In genomic region chr4:81422591-81422990, GRCh38 we compare ENCODE assay signal across 2 cellular contexts.
TF ChIP-seq lines count a peak whose summit lies in the region.

No MANE protein-coding gene starts in this region.

TF ChIP-seq in IMR-90, 13 proteins besides CTCF, POLR2A, EP300 and RAD21:
- TF ChIP-seq CEBPB (IDR thresholded peaks at IDR 0.05; ENCODE audit: low read depth, low read length) (no peak), RFX5 (IDR thresholded peaks at IDR 0.05; ENCODE audit: low read depth, low read length) (no peak), BHLHE40 (IDR thresholded peaks at IDR 0.05; ENCODE audit: low read depth, low read length) (no peak), MAFK (IDR thresholded peaks at IDR 0.05; ENCODE audit: low read depth, low read length) (no peak), ELK1 (IDR thresholded peaks at IDR 0.05; ENCODE audit: borderline replicate concordance, low read depth, low read length) (no peak), NFE2L2 (IDR thresholded peaks at IDR 0.05; ENCODE audit: low read depth, low read length) (no peak), RCOR1 (IDR thresholded peaks at IDR 0.05; ENCODE audit: insufficient replicate concordance, low read length) (no peak), CHD1 (IDR thresholded peaks at IDR 0.05; ENCODE audit: low read depth, low read length) (no peak), MAZ (IDR thresholded peaks at IDR 0.05; ENCODE audit: borderline replicate concordance, low read depth, low read length) (no peak), MXI1 (IDR thresholded peaks at IDR 0.05; ENCODE audit: borderline replicate concordance, low read depth, low read length) (no peak), SMC3 (IDR thresholded peaks at IDR 0.05; ENCODE audit: low read depth, low read length) (no peak), FOS (IDR thresholded peaks at IDR 0.05; ENCODE audit: low read depth, low read length) (no peak), USF2 (IDR thresholded peaks at IDR 0.05; ENCODE audit: low read depth, low read length) (no peak)

TF ChIP-seq in H1, 55 proteins besides CTCF, POLR2A, EP300 and RAD21:
- no peak for TF ChIP-seq CHD1 (IDR thresholded peaks at IDR 0.05; ENCODE audit: low read depth, low read length)
- no peak for TF ChIP-seq NRF1 (IDR thresholded peaks at IDR 0.05; ENCODE audit: low read depth, low read length)
- TF ChIP-seq POU5F1 (IDR thresholded peaks at IDR 0.05; ENCODE audit: low read depth, low read length): no peak
- TF ChIP-seq JUND (IDR thresholded peaks at IDR 0.05; ENCODE audit: low read length): no peak
- no peak for TF ChIP-seq GTF2F1 (IDR thresholded peaks at IDR 0.05; ENCODE audit: borderline replicate concordance, low read depth, low read length)
- TF ChIP-seq SAP30 (IDR thresholded peaks at IDR 0.05; ENCODE audit: insufficient read depth, insufficient replicate concordance, low read length): no peak
- no peak for TF ChIP-seq ATF2 (IDR thresholded peaks at IDR 0.05; ENCODE audit: low read length)
- no peak for TF ChIP-seq TCF12 (IDR thresholded peaks at IDR 0.05; ENCODE audit: low read depth, low read length)
- TF ChIP-seq SP2 (IDR thresholded peaks at IDR 0.05; ENCODE audit: low read length): no peak
- no peak for TF ChIP-seq SP1 (IDR thresholded peaks at IDR 0.05; ENCODE audit: low read depth, low read length)
- no peak for TF ChIP-seq MAFK (IDR thresholded peaks at IDR 0.05; ENCODE audit: low read depth, low read length)
- no peak for TF ChIP-seq SIX5 (IDR thresholded peaks at IDR 0.05; ENCODE audit: low read depth, low read length)
- TF ChIP-seq POLR2AphosphoS5 (IDR thresholded peaks at IDR 0.05; ENCODE audit: low read depth, low read length): no peak
- TF ChIP-seq CHD2 (IDR thresholded peaks at IDR 0.05; ENCODE audit: low read length): no peak
- TF ChIP-seq SP4 (IDR thresholded peaks at IDR 0.05; ENCODE audit: low read length): no peak
- TF ChIP-seq BCL11A (IDR thresholded peaks at IDR 0.05; ENCODE audit: low read depth in 2 of 2, low read length in 2 of 2): no peak
